In the genomic region with DNA sequence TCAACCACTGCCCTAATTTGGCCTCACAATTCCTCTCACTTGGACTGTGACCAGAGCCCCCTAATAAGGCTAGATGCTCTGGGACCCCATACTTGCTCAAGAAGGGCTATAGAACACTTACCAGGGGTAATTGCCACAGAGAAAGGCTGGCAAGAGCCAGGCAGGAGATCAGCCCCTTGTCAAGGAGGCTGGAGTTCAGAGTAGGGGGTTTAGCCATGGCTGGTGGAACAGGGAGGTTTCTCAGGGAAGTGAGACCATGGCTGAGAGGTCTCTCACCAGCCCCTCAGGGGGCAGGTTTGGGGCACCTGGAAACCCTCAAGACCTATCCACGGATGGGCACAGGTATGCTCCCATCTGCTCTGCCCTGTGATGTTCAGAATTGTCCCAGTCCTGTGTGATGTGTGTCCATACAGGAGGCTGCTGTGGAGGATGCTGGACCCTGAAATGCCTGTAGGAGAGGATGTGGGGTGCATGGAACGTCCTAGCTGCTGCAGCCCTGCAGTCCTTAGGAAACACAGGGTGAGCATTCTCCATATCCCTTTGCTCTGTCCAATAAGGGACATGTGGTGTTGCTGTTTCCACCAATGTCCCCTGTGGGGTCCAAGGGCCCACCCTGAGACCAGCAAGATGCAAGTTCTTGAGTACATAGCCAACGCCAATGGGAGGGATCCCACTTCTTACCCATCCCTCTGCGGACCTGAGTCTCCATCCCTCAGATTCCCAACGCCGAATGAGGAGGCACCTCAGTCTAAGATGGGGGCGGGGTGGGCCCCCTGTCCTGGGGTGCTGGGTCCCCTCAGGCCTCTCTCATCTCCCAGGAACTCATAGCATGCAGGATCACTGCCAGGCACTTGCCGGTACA, we compare ENCODE assay signal across 22 cellular contexts. TPM values are rescaled to one million over a fixed set of nuclear protein-coding genes. Genes with fewer than 3 reads are reported as not detected.
"Had no signal": no experiment of that assay in that cellular context is flagged by ENCODE, and none has a peak within 500 bp of the region (broad histone marks: within the 10 kb centered on the region; RNA-seq: fewer than 3 reads in every experiment).

No MANE protein-coding gene starts in this region.

- H3K27ac Mint-ChIP-seq: memory B cell; natural killer cell; progenitor cell of endocrine pancreas; stimulated activated naive B cell treated with anti-CD40 and anti-IgM and Interleukin-4, amounts not matched to agents 10 μg/mL and 1 μg/mL and 100 μg/mL, for 72 hours; stimulated activated naive CD8-positive, alpha-beta T cell treated with anti-CD3 and anti-CD28 coated beads, Interleukin-15, Interleukin-2, amounts not matched to agents 100 ng/mL and 50 ng/mL, for 24 hours had no signal

- ATAC-seq: esophagus mucosa; gastrocnemius medialis; natural killer cell; pancreas; right cardiac atrium; stimulated activated naive B cell treated with anti-CD40 and anti-IgM and Interleukin-4, amounts not matched to agents 10 μg/mL and 1 μg/mL and 100 μg/mL, for 72 hours had no signal

- H3K4me1 Mint-ChIP-seq: memory B cell; natural killer cell; stimulated activated naive B cell treated with anti-CD40 and anti-IgM and Interleukin-4, amounts not matched to agents 10 μg/mL and 1 μg/mL and 100 μg/mL, for 72 hours had no signal

- H3K4me3 Mint-ChIP-seq: memory B cell; natural killer cell; stimulated activated naive B cell treated with anti-CD40 and anti-IgM and Interleukin-4, amounts not matched to agents 10 μg/mL and 1 μg/mL and 100 μg/mL, for 72 hours; stimulated activated naive CD8-positive, alpha-beta T cell treated with anti-CD3 and anti-CD28 coated beads, Interleukin-15, Interleukin-2, amounts not matched to agents 100 ng/mL and 50 ng/mL, for 24 hours had no signal

- H3K36me3 Mint-ChIP-seq: memory B cell; natural killer cell; stimulated activated naive B cell treated with anti-CD40 and anti-IgM and Interleukin-4, amounts not matched to agents 10 μg/mL and 1 μg/mL and 100 μg/mL, for 72 hours had no signal

- H3K9me3 Mint-ChIP-seq: memory B cell; natural killer cell; stimulated activated naive B cell treated with anti-CD40 and anti-IgM and Interleukin-4, amounts not matched to agents 10 μg/mL and 1 μg/mL and 100 μg/mL, for 72 hours; stimulated activated naive CD8-positive, alpha-beta T cell treated with anti-CD3 and anti-CD28 coated beads, Interleukin-15, Interleukin-2, amounts not matched to agents 100 ng/mL and 50 ng/mL, for 24 hours had no signal

- H3K27me3 Mint-ChIP-seq: progenitor cell of endocrine pancreas; stimulated activated naive CD8-positive, alpha-beta T cell treated with anti-CD3 and anti-CD28 coated beads, Interleukin-15, Interleukin-2, amounts not matched to agents 100 ng/mL and 50 ng/mL, for 24 hours had no signal

- DNase-seq: dorsolateral prefrontal cortex; effector CD4-positive, alpha-beta T cell; foreskin fibroblast; gastrocnemius medialis; natural killer cell; right cardiac atrium; stimulated activated CD4-positive, alpha-beta T cell treated with anti-CD3 and anti-CD28 coated beads, Interleukin-15, amount 100 ng/mL, for 24 hours; stimulated activated CD4-positive, alpha-beta T cell treated with anti-CD3 and anti-CD28 coated beads, Interleukin-2, amount 100 ng/mL, for 48 hours; stimulated activated naive B cell treated with anti-CD40 and anti-IgM and Interleukin-4, amounts not matched to agents 10 μg/mL and 1 μg/mL and 100 μg/mL, for 72 hours; upper lobe of left lung had no signal

RNA-seq across cellular contexts. Expression of a gene that starts 16.4 kb away (rescaled TPM):
- total RNA-seq: mononuclear cell had no signal

RNA-seq across cellular contexts. Expression of a gene that starts 24.3 kb away (rescaled TPM):
- total RNA-seq: dorsolateral prefrontal cortex, esophagus mucosa, gastrocnemius medialis, glomerular endothelial cell, liver, lung, mononuclear cell, natural killer cell, omental fat pad, pancreas, progenitor cell of endocrine pancreas, right cardiac atrium, thoracic aorta, tibial nerve, upper lobe of left lung had no signal

RNA-seq across cellular contexts. Expression of a gene that starts 45.6 kb away (rescaled TPM):
- total RNA-seq: dorsolateral prefrontal cortex, esophagus mucosa, gastrocnemius medialis, glomerular endothelial cell, liver, lung, mononuclear cell, natural killer cell, omental fat pad, pancreas, progenitor cell of endocrine pancreas, right cardiac atrium, thoracic aorta, tibial nerve, upper lobe of left lung had no signal
